Comparison of ENCODE assay signal across 11 cellular contexts in genomic region chr5:76326559-76327351, GRCh38.
A peak's percentile ranks its signal among the peaks of the same experiment; 100 is the strongest.
DNase-seq lines count a peak whose midpoint lies in the region; ATAC-seq lines count a peak whose summit lies in the region.
"Had no signal": no experiment of that assay in that cellular context is flagged by ENCODE, and none has a peak within 500 bp of the region (broad histone marks: within the 10 kb centered on the region; RNA-seq: fewer than 3 reads in every experiment).

No MANE protein-coding gene starts in this region.

- H3K27ac ChIP-seq in mesodermal cell (ENCODE audit: low read depth, low read length, severe bottlenecking) (peak overlapping the region; percentile 72), urinary bladder (ENCODE audit: low read depth) (peak overlapping the region; percentile 6)

- H3K9me3 ChIP-seq in mesodermal cell (ENCODE audit: control insufficient read depth, low read length), result no peaks in the 10 kb centered on the region

- no peaks in the 10 kb centered on the region for H3K27me3 Mint-ChIP-seq in activated naive CD8-positive, alpha-beta T cell treated with anti-CD3 and anti-CD28 coated beads, Interleukin-2, amount 10 ng/mL, durations not matched to agents 7 days and 5 days

- POLR2A ChIA-PET in activated naive CD8-positive, alpha-beta T cell treated with anti-CD3 and anti-CD28 coated beads, Interleukin-2, amount 10 ng/mL, durations not matched to agents 7 days and 5 days (lab: Charles Lee), result interaction anchor here (0.7 to 5.3 kb wide), 11 partner anchors 8 to 216 kb away, joined by 3 to 38 read pairs (median 3); partner anchors contain the start of gene IQGAP2

- intact Hi-C loops in Right ventricle myocardium inferior (cut with DNase I) (no loop called here), cardiac septum (cut with DNase I) (no loop called here)

- peak overlapping the region; percentile 55 for H3K4me3 Mint-ChIP-seq in activated naive CD8-positive, alpha-beta T cell treated with anti-CD3 and anti-CD28 coated beads, Interleukin-2, amount 10 ng/mL, durations not matched to agents 7 days and 5 days
- H3K4me3 Mint-ChIP-seq: memory B cell; stimulated activated memory B cell treated with anti-CD40 and anti-IgM and Interleukin-4, amounts not matched to agents 10 μg/mL and 1 μg/mL and 100 μg/mL, for 72 hours had no signal

- H3K27ac Mint-ChIP-seq in activated naive CD8-positive, alpha-beta T cell treated with anti-CD3 and anti-CD28 coated beads, Interleukin-2, amount 10 ng/mL, durations not matched to agents 7 days and 5 days, result peak overlapping the region; percentile 88
- H3K27ac Mint-ChIP-seq: memory B cell; stimulated activated memory B cell treated with anti-CD40 and anti-IgM and Interleukin-4, amounts not matched to agents 10 μg/mL and 1 μg/mL and 100 μg/mL, for 72 hours had no signal

- H3K4me1 Mint-ChIP-seq in activated naive CD8-positive, alpha-beta T cell treated with anti-CD3 and anti-CD28 coated beads, Interleukin-2, amount 10 ng/mL, durations not matched to agents 7 days and 5 days, result peaks cover 49% of the 10 kb centered on the region
- H3K4me1 Mint-ChIP-seq: memory B cell; stimulated activated memory B cell treated with anti-CD40 and anti-IgM and Interleukin-4, amounts not matched to agents 10 μg/mL and 1 μg/mL and 100 μg/mL, for 72 hours had no signal

- WGBS in mesodermal cell (ENCODE audit: insufficient coverage in 2 of 2), 2 experiments, result 7 to 11% methylated on average over 8 to 9 of the region's 12 CpGs
- WGBS in urinary bladder, result 31% methylated on average over 12 of the region's 12 CpGs

- DNase-seq in Right ventricle myocardium inferior (ENCODE audit: missing footprints), result no peak
- no peak for DNase-seq in cardiac septum (ENCODE audit: low spot score)
- no peak for DNase-seq in activated naive CD8-positive, alpha-beta T cell treated with anti-CD3 and anti-CD28 coated beads, Interleukin-2, amount 10 ng/mL, durations not matched to agents 7 days and 5 days
- no peak for DNase-seq in KG1 (lab: John Stamatoyannopoulos, UW)
- no peak for DNase-seq in putamen (ENCODE audit: low spot score)
- no peak for DNase-seq in DMS 273 treated with DMSO at 0.1 percent for 48 hours (lab: John Stamatoyannopoulos, UW)
- DNase-seq: stimulated activated CD4-positive, alpha-beta T cell treated with anti-CD3 and anti-CD28 coated beads, Interleukin-12 subunit alpha, Interleukin-12 subunit beta, amount 100 ng/mL, for 4 hours had no signal

- ATAC-seq in Right ventricle myocardium inferior, result peak; percentile 31
- ATAC-seq in activated naive CD8-positive, alpha-beta T cell treated with anti-CD3 and anti-CD28 coated beads, Interleukin-2, amount 10 ng/mL, durations not matched to agents 7 days and 5 days (ENCODE audit: low read depth), result no peak
- ATAC-seq: stimulated activated memory B cell treated with anti-CD40 and anti-IgM and Interleukin-4, amounts not matched to agents 10 μg/mL and 1 μg/mL and 100 μg/mL, for 72 hours had no signal

- H3K9me3 Mint-ChIP-seq in activated naive CD8-positive, alpha-beta T cell treated with anti-CD3 and anti-CD28 coated beads, Interleukin-2, amount 10 ng/mL, durations not matched to agents 7 days and 5 days, result peaks cover 4% of the 10 kb centered on the region

- H3K4me3 ChIP-seq in mesodermal cell (ENCODE audit: extremely low read depth, insufficient read depth, low read length, poor library complexity, severe bottlenecking) (no peak overlapping the region), urinary bladder (ENCODE audit: low read depth, low read length) (no peak overlapping the region)

- peaks cover 12% of the 10 kb centered on the region for H3K36me3 Mint-ChIP-seq in activated naive CD8-positive, alpha-beta T cell treated with anti-CD3 and anti-CD28 coated beads, Interleukin-2, amount 10 ng/mL, durations not matched to agents 7 days and 5 days
- H3K36me3 Mint-ChIP-seq: memory B cell; stimulated activated memory B cell treated with anti-CD40 and anti-IgM and Interleukin-4, amounts not matched to agents 10 μg/mL and 1 μg/mL and 100 μg/mL, for 72 hours had no signal

- peaks cover 29% of the 10 kb centered on the region for H3K4me1 ChIP-seq in mesodermal cell (ENCODE audit: control insufficient read depth, insufficient read depth, low read length, poor library complexity, severe bottlenecking)
- H3K4me1 ChIP-seq in urinary bladder (ENCODE audit: insufficient read depth), result no peaks in the 10 kb centered on the region

- no peaks in the 10 kb centered on the region for H3K36me3 ChIP-seq in mesodermal cell (ENCODE audit: control insufficient read depth, insufficient read depth, low read length)
- no peaks in the 10 kb centered on the region for H3K36me3 ChIP-seq in urinary bladder (ENCODE audit: insufficient read depth)
